In the genomic region with DNA sequence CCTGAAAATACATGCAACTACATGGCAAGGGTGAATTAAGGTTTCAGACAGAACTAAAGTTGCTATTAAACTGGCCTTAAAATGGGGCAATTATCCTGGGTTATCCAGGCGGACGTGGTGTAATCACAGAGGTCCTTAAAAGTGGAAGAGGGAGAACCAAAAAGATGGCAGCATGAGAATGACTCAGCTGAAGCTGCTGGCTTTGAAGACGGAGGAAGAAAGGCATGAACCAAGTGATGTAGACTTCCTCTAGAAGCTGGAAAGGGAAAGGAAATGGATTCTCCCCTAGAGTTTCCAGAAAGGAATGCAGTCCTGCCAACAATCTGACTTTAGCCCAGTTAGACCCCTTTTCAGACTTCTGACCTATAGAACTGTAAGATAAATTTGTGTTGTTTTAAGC, we compare ENCODE assay signal across 1 cellular context.
TF ChIP-seq lines count a peak whose summit lies in the region.

No MANE protein-coding gene starts in this region.

TF ChIP-seq in K562, 482 proteins besides CTCF, POLR2A, EP300 and RAD21:
- peak; percentile 83 for TF ChIP-seq EHMT2 (IDR thresholded peaks at IDR 0.05)
- peak; percentile 59 for TF ChIP-seq C11orf30 (IDR thresholded peaks at IDR 0.05; ENCODE audit: low read depth)
- no peak for TF ChIP-seq PTBP1 (IDR thresholded peaks at IDR 0.05; ENCODE audit: low read depth, low read length)
- TF ChIP-seq NCOA2 (IDR thresholded peaks at IDR 0.05; ENCODE audit: partially characterized antibody in 2 of 2): no peak
- TF ChIP-seq MAFG (tag; conservative IDR thresholded peaks at IDR 0.05): peak; percentile 53
- TF ChIP-seq YY1 (IDR thresholded peaks at IDR 0.05; ENCODE audit: borderline replicate concordance in 1 of 3, control insufficient read depth in 1 of 3, extremely low read depth in 1 of 3, insufficient read depth in 3 of 3, insufficient read length in 1 of 3, insufficient replicate concordance in 2 of 3, low read depth in 1 of 3, low read length in 2 of 3): peak in 1 of 3 experiments; percentile 51
- TF ChIP-seq NFE2L1 (tag; IDR thresholded peaks at IDR 0.05; ENCODE audit: borderline replicate concordance, low read depth): 0 out of 2 replicates have a peak, but pooled peaks have one; percentile 27
- peak; percentile 49 for TF ChIP-seq MAFF (IDR thresholded peaks at IDR 0.05; ENCODE audit: low read length)
- peak; percentile 75 for TF ChIP-seq NFE2 (IDR thresholded peaks at IDR 0.05; ENCODE audit: low read depth)
- TF ChIP-seq HDAC2 (IDR thresholded peaks at IDR 0.05): no peak
- no peak for TF ChIP-seq FOXK1 (CRISPR knock-in tag; IDR thresholded peaks at IDR 0.05; ENCODE audit: borderline replicate concordance)
- TF ChIP-seq MAFK (IDR thresholded peaks at IDR 0.05; ENCODE audit: low read length): 0 out of 2 replicates have a peak, but pooled peaks have one; percentile 36
- TF ChIP-seq ZNF316 (IDR thresholded peaks at IDR 0.05): peak; percentile 52
- no peak for TF ChIP-seq ZHX1 (conservative IDR thresholded peaks at IDR 0.05; ENCODE audit: low read length)
